In the genomic region with DNA sequence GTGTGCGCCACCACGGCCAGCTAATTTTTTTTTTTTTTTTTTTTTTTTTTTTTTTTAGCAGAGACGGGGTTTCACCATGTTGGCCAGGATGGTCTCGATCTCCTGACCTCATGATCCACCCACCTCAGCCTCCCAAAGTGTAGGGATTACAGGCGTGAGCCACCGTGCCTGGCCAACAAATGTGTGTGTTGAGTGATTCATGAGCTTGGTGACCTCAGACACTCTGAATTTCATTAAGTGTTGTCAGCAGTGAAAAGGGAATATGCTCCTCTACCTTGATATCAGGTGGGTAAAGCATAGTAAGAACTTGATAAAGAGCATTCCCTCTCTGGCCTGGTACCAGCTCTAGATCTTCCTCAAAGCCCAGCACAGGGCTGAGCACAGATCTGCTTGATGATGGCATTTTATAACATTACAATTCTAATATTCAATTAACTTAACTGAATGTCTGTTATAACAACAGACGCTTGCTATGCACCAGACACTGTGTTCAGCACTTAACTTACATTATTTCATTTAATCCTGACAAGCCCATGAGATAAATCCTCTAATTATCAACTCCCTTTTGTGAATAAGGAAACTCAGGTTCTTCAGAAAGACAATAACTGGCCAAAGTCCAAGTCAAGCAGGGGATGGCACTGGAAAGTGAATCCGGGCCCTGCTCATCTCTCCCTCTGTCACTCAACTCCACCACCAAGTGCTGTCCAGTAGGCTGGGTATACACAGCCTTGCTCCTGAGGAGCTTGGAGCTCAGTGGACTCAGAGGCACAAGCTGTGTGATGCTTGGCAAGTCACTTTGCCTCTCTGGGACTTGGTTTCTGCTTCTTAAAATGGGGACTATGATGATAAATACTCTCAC, we compare ENCODE assay signal across 13 cellular contexts. TPM values are rescaled to one million over a fixed set of nuclear protein-coding genes. Genes with fewer than 3 reads are reported as not detected.
A peak's percentile ranks its signal among the peaks of the same experiment; 100 is the strongest.
DNase-seq lines count a peak whose midpoint lies in the region; ATAC-seq, FAIRE-seq and TF ChIP-seq lines count a peak whose summit lies in the region.
"Had no signal": no experiment of that assay in that cellular context is flagged by ENCODE, and none has a peak within 500 bp of the region (broad histone marks: within the 10 kb centered on the region; RNA-seq: fewer than 3 reads in every experiment).

No MANE protein-coding gene starts in this region.

- H3K27ac ChIP-seq in Peyer's patch (peak overlapping the region in 3 of 4 donors; percentile 20 to 51 (median 29)), small intestine (ENCODE audit: low read depth in 1 of 2, low read length in 1 of 2) (no peak overlapping the region), caudate nucleus (ENCODE audit: low read depth, low read length) (no peak overlapping the region)
- peak overlapping the region; percentile 48 for H3K27ac ChIP-seq in effector memory CD4-positive, alpha-beta T cell (ENCODE audit: insufficient read depth, low read length, poor library complexity, severe bottlenecking)
- H3K27ac ChIP-seq: SJCRH30 had no signal

- DNase-seq in D341Med (ENCODE audit: low spot score) (peak; percentile 55), Peyer's patch (no peak), small intestine (peak; percentile 28), caudate nucleus (lab: John Stamatoyannopoulos, UW) (no peak), DMS53 (lab: John Stamatoyannopoulos, UW) (no peak), HuH-7.5 (ENCODE audit: low spot score) (no peak)
- DNase-seq in effector memory CD4-positive, alpha-beta T cell = no peak
- DNase-seq: activated CD4-positive, alpha-beta T cell treated with anti-CD3 and anti-CD28 coated beads, Interleukin-2, amount 50 U/mL, for 4 hours; anterior cingulate cortex; MG63; NCI-H524; SJCRH30 had no signal

- H3K36me3 ChIP-seq in Peyer's patch = no peaks in the 10 kb centered on the region
- H3K36me3 ChIP-seq in effector memory CD4-positive, alpha-beta T cell (ENCODE audit: control insufficient read depth, insufficient read depth, low read length) = no peaks in the 10 kb centered on the region
- peaks cover 0 to 2% of the 10 kb centered on the region in 2 donors for H3K36me3 ChIP-seq in small intestine (ENCODE audit: control insufficient read depth in 2 of 2, insufficient read depth in 2 of 2, low read length in 2 of 2)
- H3K36me3 ChIP-seq: SJCRH30 had no signal

- FAIRE-seq in small intestine (lab: Jason Lieb, UNC) = no peak

- no peak for TF ChIP-seq CTCF in Peyer's patch (IDR thresholded peaks at IDR 0.05)

- ATAC-seq in GM21717 (IDR thresholded peaks at IDR 0.05; ENCODE audit: unreplicated experiment) = no peak

- H3K4me3 ChIP-seq in Peyer's patch (no peak overlapping the region), small intestine (ENCODE audit: low read depth in 1 of 2, low read length in 2 of 2) (no peak overlapping the region)
- no peak overlapping the region for H3K4me3 ChIP-seq in effector memory CD4-positive, alpha-beta T cell (ENCODE audit: insufficient read depth, low read depth, low read length, poor library complexity, severe bottlenecking)
- H3K4me3 ChIP-seq: MG63, SJCRH30 had no signal

- H3K27me3 ChIP-seq in Peyer's patch (no peaks in the 10 kb centered on the region), small intestine (ENCODE audit: control insufficient read depth in 2 of 2, insufficient read depth in 2 of 2, low read length in 2 of 2) (no peaks in the 10 kb centered on the region)
- no peaks in the 10 kb centered on the region for H3K27me3 ChIP-seq in effector memory CD4-positive, alpha-beta T cell (replicated peaks; ENCODE audit: control insufficient read depth, insufficient read depth, low read length, poor library complexity, severe bottlenecking)
- H3K27me3 ChIP-seq: MG63, SJCRH30 had no signal

- H3K9me3 ChIP-seq in Peyer's patch = no peaks in the 10 kb centered on the region
- no peaks in the 10 kb centered on the region for H3K9me3 ChIP-seq in effector memory CD4-positive, alpha-beta T cell (ENCODE audit: control insufficient read depth, low read length)
- no peaks in the 10 kb centered on the region for H3K9me3 ChIP-seq in small intestine (ENCODE audit: control insufficient read depth, low read depth)
- H3K9me3 ChIP-seq: MG63, SJCRH30 had no signal

- H3K4me1 ChIP-seq in Peyer's patch (peaks cover 10 to 70% (median 53%) of the 10 kb centered on the region in 4 donors), small intestine (ENCODE audit: control insufficient read depth in 2 of 2, insufficient read depth in 1 of 2, low read depth in 1 of 2, low read length in 1 of 2) (peaks cover 7 to 23% of the 10 kb centered on the region in 2 donors)
- H3K4me1 ChIP-seq in effector memory CD4-positive, alpha-beta T cell (ENCODE audit: control insufficient read depth, insufficient read depth, low read length, poor library complexity, severe bottlenecking) = peaks cover 86% of the 10 kb centered on the region
- H3K4me1 ChIP-seq: SJCRH30 had no signal

- TF ChIP-seq POLR2A in Peyer's patch (IDR thresholded peaks at IDR 0.05) = no peak

- WGBS in small intestine, 3 donors = 58 to 78% (median 76%) methylated on average over 5 to 7 of the region's 8 CpGs

RNA-seq across cellular contexts. Expression of a gene that starts 13.0 kb away (rescaled TPM):
- 10 to 100 TPM; 18.4 to 25.9 (median 20.8) TPM for total RNA-seq in Peyer's patch
- polyA plus RNA-seq in small intestine = 10 to 100 TPM in 2 of 3 donors, 1 to 10 TPM in 1; 8.5 to 16.3 (median 13.5) TPM

RNA-seq across cellular contexts. Expression of a gene that starts 24.5 kb away (rescaled TPM):
- total RNA-seq in Peyer's patch = 10 to 100 TPM in 1 of 4 donors, 1 to 10 TPM in 3; 1.8 to 11.6 (median 6.0) TPM
- 1 to 10 TPM; 2.0 to 7.0 (median 2.2) TPM for polyA plus RNA-seq in small intestine

RNA-seq across cellular contexts. Expression of a gene that starts 42.9 kb away (rescaled TPM):
- 100 to 1,000 TPM in 3 of 4 donors, 10 to 100 TPM in 1; 90.4 to 182 (median 160) TPM for total RNA-seq in Peyer's patch
- 10 to 100 TPM; 17.6 to 28.2 (median 26.2) TPM for polyA plus RNA-seq in small intestine

RNA-seq across cellular contexts. Expression of a gene that starts 43.1 kb away (rescaled TPM):
- 1 to 10 TPM; 3.5 to 8.8 (median 6.9) TPM for total RNA-seq in Peyer's patch
- polyA plus RNA-seq in small intestine = 1 to 10 TPM; 1.5 to 5.9 (median 2.2) TPM

RNA-seq across cellular contexts. Expression of a gene that starts 47.1 kb away (rescaled TPM):
- total RNA-seq in Peyer's patch = not detected
- polyA plus RNA-seq in small intestine = under 1 TPM in 1 of 3 donors, not detected in 2; 0.55 TPM
- total RNA-seq: SJCRH30 had no signal

Comparison
In these comparisons a context has a peak if more than half of its experiments do, and no peak if none do; other contexts are left out.
1. DNase-seq: peak in D341Med (single experiment) and small intestine (single experiment); none in Peyer's patch (0 of 3), effector memory CD4-positive, alpha-beta T cell (0 of 3), caudate nucleus (0 of 61), DMS53 (single experiment) and HuH-7.5 (single experiment).
2. H3K27ac ChIP-seq: peak in Peyer's patch (3 of 4) and effector memory CD4-positive, alpha-beta T cell (single experiment); none in small intestine (0 of 2) and caudate nucleus (single experiment).